In the genomic region with DNA sequence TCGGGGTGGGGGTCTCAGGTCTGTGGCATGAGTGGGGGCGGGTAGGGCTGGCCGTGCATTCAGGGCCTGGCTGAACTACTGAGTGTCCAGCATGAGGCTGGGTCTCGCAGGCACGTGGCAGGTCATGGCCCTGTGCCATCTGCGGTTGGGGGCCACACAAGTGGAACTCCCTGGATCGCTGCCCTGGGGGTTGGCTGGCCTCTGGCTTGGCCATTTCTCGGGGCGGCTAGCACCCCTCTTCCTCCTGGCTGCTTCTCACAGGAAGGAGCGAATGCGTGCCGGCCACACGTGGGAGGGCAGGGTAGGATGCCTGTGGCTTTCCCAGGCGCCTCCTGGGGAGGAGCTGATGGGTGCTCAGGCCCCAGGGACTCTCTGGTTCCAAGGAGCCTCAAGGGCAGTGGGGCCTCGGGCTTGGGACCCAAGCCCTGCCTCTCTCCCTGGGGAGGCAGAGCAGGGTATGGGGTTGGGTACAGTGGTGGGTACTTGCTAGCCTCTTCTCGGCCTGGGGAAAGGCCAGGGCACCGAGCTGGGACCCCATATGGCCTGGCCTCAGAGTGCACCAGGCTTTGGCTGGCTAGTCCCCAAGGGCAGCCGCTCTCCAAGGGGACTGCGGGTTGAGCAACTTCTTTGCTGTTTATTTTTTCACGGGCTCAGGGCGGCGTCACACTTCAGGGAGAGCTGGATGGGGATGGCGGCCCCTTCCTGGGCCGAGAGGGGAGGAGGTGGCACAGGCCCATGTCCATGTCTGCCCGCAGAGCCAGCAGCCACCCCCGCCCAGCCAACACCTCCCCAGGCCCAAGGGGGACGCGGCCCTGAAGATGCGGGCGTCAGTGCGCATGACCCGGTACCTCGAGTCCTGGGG, we compare ENCODE assay signal across 13 cellular contexts. TPM values are rescaled to one million over a fixed set of nuclear protein-coding genes. Genes with fewer than 3 reads are reported as not detected.
DNase-seq lines count a peak whose midpoint lies in the region; ATAC-seq and TF ChIP-seq lines count a peak whose summit lies in the region.
"Had no signal": no experiment of that assay in that cellular context is flagged by ENCODE, and none has a peak within 500 bp of the region (broad histone marks: within the 10 kb centered on the region; RNA-seq: fewer than 3 reads in every experiment).

No MANE protein-coding gene starts in this region.

- no peak overlapping the region for H3K9ac ChIP-seq in trophoblast cell (ENCODE audit: low read length)
- H3K9ac ChIP-seq: KMS-11, neural progenitor cell had no signal

- no peak for DNase-seq in CD8-positive, alpha-beta T cell
- peak; percentile 73 for DNase-seq in HK-2 (ENCODE audit: unreplicated experiment)
- DNase-seq in effector memory CD4-positive, alpha-beta T cell, result no peak
- no peak for DNase-seq in trophoblast cell
- DNase-seq in MV-4-11 (lab: John Stamatoyannopoulos, UW), result no peak
- no peak for DNase-seq in glutamatergic neuron
- DNase-seq: activated naive CD8-positive, alpha-beta T cell treated with anti-CD3 and anti-CD28 coated beads for 36 hours; DMS53; effector memory CD8-positive, alpha-beta T cell had no signal

- H3K4ac ChIP-seq in trophoblast cell (ENCODE audit: low read depth, low read length), result peak overlapping the region; percentile 12

- H4K12ac ChIP-seq in trophoblast cell (ENCODE audit: low read depth, low read length), result no peak overlapping the region

- H3K4me3 ChIP-seq in CD8-positive, alpha-beta T cell (ENCODE audit: low read depth, low read length), result no peak overlapping the region
- no peak overlapping the region for H3K4me3 ChIP-seq in effector memory CD4-positive, alpha-beta T cell (ENCODE audit: insufficient read depth, low read depth, low read length, poor library complexity, severe bottlenecking)
- H3K4me3 ChIP-seq in trophoblast cell (ENCODE audit: low read depth, low read length), result no peak overlapping the region
- H3K4me3 ChIP-seq: neural progenitor cell had no signal

- H3K4me3 Mint-ChIP-seq in CD8-positive, alpha-beta T cell, result no peak overlapping the region
- no peak overlapping the region for H3K4me3 Mint-ChIP-seq in glutamatergic neuron (ENCODE audit: unreplicated experiment)
- H3K4me3 Mint-ChIP-seq: activated naive CD8-positive, alpha-beta T cell treated with anti-CD3 and anti-CD28 coated beads for 36 hours; effector memory CD8-positive, alpha-beta T cell; neural progenitor cell had no signal

- H3K9me3 Mint-ChIP-seq in CD8-positive, alpha-beta T cell, result no peaks in the 10 kb centered on the region
- peaks cover 4% of the 10 kb centered on the region for H3K9me3 Mint-ChIP-seq in glutamatergic neuron (ENCODE audit: unreplicated experiment)
- H3K9me3 Mint-ChIP-seq: activated naive CD8-positive, alpha-beta T cell treated with anti-CD3 and anti-CD28 coated beads for 36 hours; effector memory CD8-positive, alpha-beta T cell; neural progenitor cell had no signal

- H3K27ac Mint-ChIP-seq in CD8-positive, alpha-beta T cell, result peak overlapping the region; percentile 80
- H3K27ac Mint-ChIP-seq in glutamatergic neuron (ENCODE audit: unreplicated experiment), result no peak overlapping the region
- H3K27ac Mint-ChIP-seq: activated naive CD8-positive, alpha-beta T cell treated with anti-CD3 and anti-CD28 coated beads for 36 hours had no signal

- H2AFZ ChIP-seq in trophoblast cell (ENCODE audit: insufficient read depth, low read length, poor library complexity), result no peak overlapping the region
- H2AFZ ChIP-seq: neural progenitor cell had no signal

- peak overlapping the region; percentile 85 for H2AK5ac ChIP-seq in trophoblast cell (ENCODE audit: low read length)

- no peak overlapping the region for H2BK5ac ChIP-seq in trophoblast cell (ENCODE audit: low read depth, low read length, poor library complexity)

- no peak for ATAC-seq in CD8-positive, alpha-beta T cell
- ATAC-seq in HG02981 (IDR thresholded peaks at IDR 0.05; ENCODE audit: unreplicated experiment), result no peak
- ATAC-seq: activated CD4-positive, CD25-positive, alpha-beta regulatory T cell treated with anti-CD3 and anti-CD28 coated beads, Interleukin-2, amount 50 U/mL, for 24 hours; effector memory CD8-positive, alpha-beta T cell had no signal

- no peak overlapping the region for H3K23ac ChIP-seq in trophoblast cell (ENCODE audit: low read length)

- CTCF ChIA-PET in CD8-positive, alpha-beta T cell (lab: Charles Lee), result interaction anchor here (1.2 to 2.1 kb wide), 2 partner anchors 23 to 38 kb away, joined by 3 to 6 read pairs; no protein-coding TSS in a partner anchor

- H3K36me3 Mint-ChIP-seq in CD8-positive, alpha-beta T cell, result peaks cover 75% of the 10 kb centered on the region
- no peaks in the 10 kb centered on the region for H3K36me3 Mint-ChIP-seq in glutamatergic neuron (ENCODE audit: unreplicated experiment)
- H3K36me3 Mint-ChIP-seq: activated naive CD8-positive, alpha-beta T cell treated with anti-CD3 and anti-CD28 coated beads for 36 hours; neural progenitor cell had no signal

- H3K4me1 Mint-ChIP-seq in CD8-positive, alpha-beta T cell (ENCODE audit: low read depth), result no peaks in the 10 kb centered on the region
- no peaks in the 10 kb centered on the region for H3K4me1 Mint-ChIP-seq in glutamatergic neuron (ENCODE audit: low read depth, unreplicated experiment)
- H3K4me1 Mint-ChIP-seq: activated naive CD8-positive, alpha-beta T cell treated with anti-CD3 and anti-CD28 coated beads for 36 hours; neural progenitor cell had no signal

- no peaks in the 10 kb centered on the region for H3K27me3 ChIP-seq in CD8-positive, alpha-beta T cell (ENCODE audit: insufficient read depth, low read length)
- no peaks in the 10 kb centered on the region for H3K27me3 ChIP-seq in effector memory CD4-positive, alpha-beta T cell (replicated peaks; ENCODE audit: control insufficient read depth, insufficient read depth, low read length, poor library complexity, severe bottlenecking)
- no peaks in the 10 kb centered on the region for H3K27me3 ChIP-seq in trophoblast cell (ENCODE audit: insufficient read depth, low read length)
- H3K27me3 ChIP-seq: neural progenitor cell had no signal

- no peaks in the 10 kb centered on the region for H3K9me3 ChIP-seq in CD8-positive, alpha-beta T cell (ENCODE audit: low read length)
- no peaks in the 10 kb centered on the region for H3K9me3 ChIP-seq in effector memory CD4-positive, alpha-beta T cell (ENCODE audit: control insufficient read depth, low read length)
- peaks cover 3% of the 10 kb centered on the region for H3K9me3 ChIP-seq in trophoblast cell (ENCODE audit: insufficient read depth, low read depth, low read length)

- intact Hi-C loops in CD8-positive, alpha-beta T cell (cut with DNase I, micrococcal nuclease), result no loop called here

- H3K14ac ChIP-seq in trophoblast cell (ENCODE audit: low read length), result peak overlapping the region; percentile 16

- no CpG with 5 or more reads among the region's 33 CpGs for WGBS in trophoblast cell (ENCODE audit: extremely low coverage, insufficient coverage, insufficient read length)

- H4K8ac ChIP-seq in trophoblast cell (ENCODE audit: low read depth, low read length), result no peak overlapping the region

- peak overlapping the region; percentile 24 for H2BK12ac ChIP-seq in trophoblast cell (ENCODE audit: low read length)

- peak overlapping the region; percentile 63 for H4K91ac ChIP-seq in trophoblast cell (ENCODE audit: low read depth, low read length)

- H3K27me3 Mint-ChIP-seq in CD8-positive, alpha-beta T cell (ENCODE audit: low read depth), result no peaks in the 10 kb centered on the region
- H3K27me3 Mint-ChIP-seq in glutamatergic neuron (ENCODE audit: unreplicated experiment), result no peaks in the 10 kb centered on the region
- H3K27me3 Mint-ChIP-seq: activated naive CD8-positive, alpha-beta T cell treated with anti-CD3 and anti-CD28 coated beads for 36 hours; effector memory CD8-positive, alpha-beta T cell had no signal

- no peak overlapping the region for H3K18ac ChIP-seq in trophoblast cell (ENCODE audit: low read length)

- H2BK120ac ChIP-seq in trophoblast cell (ENCODE audit: insufficient read depth, low read length, poor library complexity), result no peak overlapping the region

- H3K79me2 ChIP-seq in trophoblast cell (ENCODE audit: control insufficient read depth, insufficient read depth, low read length, poor library complexity), result peaks cover 4% of the 10 kb centered on the region

- H3K36me3 ChIP-seq in CD8-positive, alpha-beta T cell (ENCODE audit: insufficient read depth, low read length), result peaks cover 64% of the 10 kb centered on the region
- H3K36me3 ChIP-seq in effector memory CD4-positive, alpha-beta T cell (ENCODE audit: control insufficient read depth, insufficient read depth, low read length), result peaks cover 93% of the 10 kb centered on the region
- no peaks in the 10 kb centered on the region for H3K36me3 ChIP-seq in trophoblast cell (ENCODE audit: control insufficient read depth in 1 of 2, insufficient read depth in 2 of 2, low read length in 2 of 2)
- H3K36me3 ChIP-seq: neural progenitor cell had no signal

- TF ChIP-seq CTCF in CD8-positive, alpha-beta T cell (IDR thresholded peaks at IDR 0.05), result no peak
- TF ChIP-seq CTCF in glutamatergic neuron (IDR thresholded peaks at IDR 0.05; ENCODE audit: partially characterized antibody, unreplicated experiment), result no peak

- no peaks in the 10 kb centered on the region for H3K4me1 ChIP-seq in CD8-positive, alpha-beta T cell (ENCODE audit: insufficient read depth, low read length)
- H3K4me1 ChIP-seq in effector memory CD4-positive, alpha-beta T cell (ENCODE audit: control insufficient read depth, insufficient read depth, low read length, poor library complexity, severe bottlenecking), result no peaks in the 10 kb centered on the region
- H3K4me1 ChIP-seq in trophoblast cell (ENCODE audit: control insufficient read depth in 1 of 2, insufficient read depth in 2 of 2, low read length in 2 of 2), result peaks cover 19 to 26% of the 10 kb centered on the region in 2 experiments
- H3K4me1 ChIP-seq: neural progenitor cell had no signal

- POLR2A ChIA-PET in CD8-positive, alpha-beta T cell (lab: Charles Lee), result no interaction called here

- no peak overlapping the region for H3K4me2 ChIP-seq in trophoblast cell (ENCODE audit: low read length)
- H3K4me2 ChIP-seq: KMS-11, neural progenitor cell had no signal

- H3K79me1 ChIP-seq in trophoblast cell (ENCODE audit: low read length), result peaks cover 13% of the 10 kb centered on the region

- H3K27ac ChIP-seq in CD8-positive, alpha-beta T cell (ENCODE audit: low read depth, low read length), result no peak overlapping the region
- H3K27ac ChIP-seq in effector memory CD4-positive, alpha-beta T cell (ENCODE audit: insufficient read depth, low read length, poor library complexity, severe bottlenecking), result peak overlapping the region; percentile 22
- H3K27ac ChIP-seq in trophoblast cell (ENCODE audit: low read depth, low read length), result no peak overlapping the region
- H3K27ac ChIP-seq: KMS-11, neural progenitor cell had no signal

RNA-seq across cellular contexts. Expression of gene ADCY7, which starts 37.5 kb away (rescaled TPM):
- total RNA-seq in CD8-positive, alpha-beta T cell, result 100 to 1,000 TPM; 117 to 126 TPM
- polyA plus RNA-seq in trophoblast cell (2013), result 5.7 and 6.0 TPM in 2 replicates
- 16.7 TPM for total RNA-seq in glutamatergic neuron (ENCODE audit: unreplicated experiment)
